22 cellular contexts compared by ENCODE assay signal in genomic region chr6:37241131-37241530, GRCh38. TPM values are rescaled to one million over a fixed set of nuclear protein-coding genes. Genes with fewer than 3 reads are reported as not detected.
A peak's percentile ranks its signal among the peaks of the same experiment; 100 is the strongest.
DNase-seq lines count a peak whose midpoint lies in the region; ATAC-seq, FAIRE-seq and TF ChIP-seq lines count a peak whose summit lies in the region.
"Had no signal": no experiment of that assay in that cellular context is flagged by ENCODE, and none has a peak within 500 bp of the region (broad histone marks: within the 10 kb centered on the region; RNA-seq: fewer than 3 reads in every experiment).

No MANE protein-coding gene starts in this region.

- no peaks in the 10 kb centered on the region for H3K27me3 Mint-ChIP-seq in Calu3 (ENCODE audit: unreplicated experiment)

- no peaks in the 10 kb centered on the region for H3K79me2 ChIP-seq in fibroblast of lung (ENCODE audit: control insufficient read depth, insufficient read depth, low read length)

- H2AFZ ChIP-seq in fibroblast of lung (ENCODE audit: low read length) = no peak overlapping the region

- no TSS peak for BruUV-seq in Calu3 (replicated peaks; lab: Mats Ljungman, UMichigan)

- POLR2A ChIA-PET in RWPE1 (lab: Yijun Ruan, JAX; ENCODE audit: low non-redundant PET) = no interaction called here

- CTCF ChIA-PET in Calu3 (lab: Charles Lee) = interaction anchor here (0.7 kb wide), 1 partner anchor 111 kb away, joined by 6 read pairs; no protein-coding TSS in a partner anchor
- CTCF ChIA-PET in RWPE1 (lab: Yijun Ruan, JAX) = no interaction called here

- DNase-seq in Calu3 (no peak), RWPE1 (ENCODE audit: low spot score) (no peak), fibroblast of lung (ENCODE audit: low read depth in 2 of 2) (no peak), gastrocnemius medialis (no peak), lower lobe of right lung (no peak), RCC 7860 (ENCODE audit: low spot score) (no peak), COLO829 (ENCODE audit: low spot score) (no peak)
- DNase-seq: activated CD4-positive, CD25-positive, alpha-beta regulatory T cell; activated CD8-positive, alpha-beta memory T cell treated with anti-CD3 and anti-CD28 coated beads for 24 hours; activated naive CD8-positive, alpha-beta T cell treated with anti-CD3 and anti-CD28 coated beads, Interleukin-2, amount 50 U/mL, for 24 hours; effector CD4-positive, alpha-beta T cell; GDM1; Kasumi-1; midbrain; NCI-H1105; NCI-H2107; NCI-H524 treated with DMSO at 0.1 percent for 48 hours; stimulated activated naive CD8-positive, alpha-beta T cell treated with anti-CD3 and anti-CD28 coated beads, Interleukin-15, Interleukin-2, amounts not matched to agents 100 U/mL and 50 U/mL, for 24 hours had no signal

- in situ Hi-C loops in gastrocnemius medialis (cut with MboI; ENCODE audit: low sequenced_read_pairs in 4 of 4) = no loop called here

- peaks cover 2% of the 10 kb centered on the region for H3K9me3 Mint-ChIP-seq in Calu3 (ENCODE audit: low read depth, unreplicated experiment)
- H3K9me3 Mint-ChIP-seq: activated naive CD8-positive, alpha-beta T cell treated with anti-CD3 and anti-CD28 coated beads, Interleukin-2, amount 50 U/mL, for 24 hours had no signal

- H3K4me1 ChIP-seq in fibroblast of lung (ENCODE audit: control insufficient read depth, extremely low read depth, insufficient read depth, low read length) (peaks cover 24% of the 10 kb centered on the region), gastrocnemius medialis (peaks cover 42 to 43% of the 10 kb centered on the region in 2 donors), lower lobe of right lung (peaks cover 54% of the 10 kb centered on the region)

- FAIRE-seq in RCC 7860 (lab: Jason Lieb, UNC) = no peak
- FAIRE-seq: GM12878 had no signal

- no peak overlapping the region for H3K4me3 Mint-ChIP-seq in Calu3 (ENCODE audit: low read depth, unreplicated experiment)
- H3K4me3 Mint-ChIP-seq: B cell had no signal

- TF ChIP-seq POLR2A in gastrocnemius medialis (IDR thresholded peaks at IDR 0.05) = no peak

- TF ChIP-seq CTCF in Calu3 (IDR thresholded peaks at IDR 0.05; ENCODE audit: unreplicated experiment) = no peak
- no peak for TF ChIP-seq CTCF in RWPE1 (conservative IDR thresholded peaks at IDR 0.05; ENCODE audit: low read depth)
- TF ChIP-seq CTCF in fibroblast of lung (conservative IDR thresholded peaks at IDR 0.05 in 1 of 2, IDR thresholded peaks at IDR 0.05 in 1 of 2; ENCODE audit: low read depth in 1 of 2, low read length in 2 of 2) = no peak
- TF ChIP-seq CTCF in gastrocnemius medialis (IDR thresholded peaks at IDR 0.05 in 4 of 5, conservative IDR thresholded peaks at IDR 0.05 in 1 of 5) = no peak
- no peak for TF ChIP-seq CTCF in lower lobe of right lung (IDR thresholded peaks at IDR 0.05)

- peak overlapping the region; percentile 100 for H3K27ac Mint-ChIP-seq in Calu3 (ENCODE audit: unreplicated experiment)
- H3K27ac Mint-ChIP-seq: B cell had no signal

- H3K27me3 ChIP-seq in fibroblast of lung (ENCODE audit: control insufficient read depth, insufficient read depth, low read length) = no peaks in the 10 kb centered on the region
- no peaks in the 10 kb centered on the region for H3K27me3 ChIP-seq in gastrocnemius medialis
- H3K27me3 ChIP-seq in lower lobe of right lung (ENCODE audit: low read depth) = no peaks in the 10 kb centered on the region
- H3K27me3 ChIP-seq: cardiac muscle cell, SJSA1 had no signal

- H3K4me1 Mint-ChIP-seq in Calu3 (ENCODE audit: low read depth, unreplicated experiment) = peaks cover 80% of the 10 kb centered on the region

- H3K36me3 ChIP-seq in fibroblast of lung (ENCODE audit: control insufficient read depth, insufficient read depth, low read length) (no peaks in the 10 kb centered on the region), gastrocnemius medialis (no peaks in the 10 kb centered on the region), lower lobe of right lung (no peaks in the 10 kb centered on the region)
- H3K36me3 ChIP-seq: cardiac muscle cell, SJSA1 had no signal

- no peak overlapping the region for H3K4me2 ChIP-seq in fibroblast of lung (ENCODE audit: extremely low read depth, insufficient read depth, low read length)

- ATAC-seq in gastrocnemius medialis = no peak
- ATAC-seq in lower lobe of right lung = no peak

- intact Hi-C loops in Calu3 (cut with micrococcal nuclease; ENCODE audit: unreplicated experiment) (no loop called here), gastrocnemius medialis (cut with DNase I; ENCODE audit: low total_unique reads) (no loop called here), lower lobe of right lung (cut with DNase I) (no loop called here)

- no peak overlapping the region for H3K9ac ChIP-seq in fibroblast of lung (ENCODE audit: insufficient read depth, low read length)

- no peaks in the 10 kb centered on the region for H3K9me3 ChIP-seq in fibroblast of lung (ENCODE audit: control insufficient read depth, insufficient read depth, low read depth, low read length)
- no peaks in the 10 kb centered on the region for H3K9me3 ChIP-seq in gastrocnemius medialis
- no peaks in the 10 kb centered on the region for H3K9me3 ChIP-seq in lower lobe of right lung
- H3K9me3 ChIP-seq: SJSA1 had no signal

- H3K27ac ChIP-seq in RWPE1 (0 out of 2 replicates have a peak overlapping the region, but pooled peaks have one; percentile 34), fibroblast of lung (ENCODE audit: insufficient read depth, low read length) (peak overlapping the region; percentile 21), gastrocnemius medialis (peak overlapping the region in 3 of 4 donors; percentile 5 to 76 (median 71)), lower lobe of right lung (no peak overlapping the region)

- peaks cover 38% of the 10 kb centered on the region for H3K36me3 Mint-ChIP-seq in Calu3 (ENCODE audit: insufficient read depth, unreplicated experiment)

- no peaks in the 10 kb centered on the region for H4K20me1 ChIP-seq in fibroblast of lung (ENCODE audit: control insufficient read depth, extremely low read depth, insufficient read depth, low read length)

- H3K4me3 ChIP-seq in fibroblast of lung (replicated peaks in 1 of 4; ENCODE audit: control extremely low read depth in 1 of 4, insufficient read depth in 1 of 4, low read depth in 3 of 4, low read length in 4 of 4) (no peak overlapping the region), gastrocnemius medialis (no peak overlapping the region), lower lobe of right lung (no peak overlapping the region)
- H3K4me3 ChIP-seq: cardiac muscle cell, GM12878, SJSA1 had no signal

RNA-seq across cellular contexts. Expression of gene TBC1D22B, which starts 16.4 kb away (rescaled TPM):
- total RNA-seq in Calu3 (2022) (14.6 and 14.8 TPM in 2 replicates), fibroblast of lung (8.2 and 9.7 TPM in 2 replicates), gastrocnemius medialis (10 to 100 TPM in 1 of 4 donors, 1 to 10 TPM in 3; 6.3 to 12.3 (median 7.7) TPM), lower lobe of right lung (11.5 TPM)
- polyA plus RNA-seq in fibroblast of lung = 6.3 and 7.2 TPM in 2 replicates
- 5.8 and 6.6 TPM in 2 replicates for polyA plus RNA-seq in fibroblast of lung (2012)
- polyA minus RNA-seq in fibroblast of lung (ENCODE audit: low replicate concordance) = 7.7 and 11.1 TPM in 2 replicates

RNA-seq across cellular contexts. Expression of gene TMEM217, which starts 16.8 kb away (rescaled TPM):
- total RNA-seq in Calu3 (2022) (0.99 and 1.5 TPM in 2 replicates), fibroblast of lung (4.0 and 4.9 TPM in 2 replicates), gastrocnemius medialis (under 1 TPM in 1 of 4 donors, not detected in 3; 0.22 TPM), lower lobe of right lung (1.1 TPM)
- polyA plus RNA-seq in fibroblast of lung = 3.0 and 3.1 TPM in 2 replicates
- polyA plus RNA-seq in fibroblast of lung (2012) = 2.4 and 2.7 TPM in 2 replicates
- polyA minus RNA-seq in fibroblast of lung (ENCODE audit: low replicate concordance) = 1.8 TPM in 1 of 2 replicates, not detected in the other
